Comparison of ENCODE assay signal across 13 cellular contexts in the genomic region with DNA sequence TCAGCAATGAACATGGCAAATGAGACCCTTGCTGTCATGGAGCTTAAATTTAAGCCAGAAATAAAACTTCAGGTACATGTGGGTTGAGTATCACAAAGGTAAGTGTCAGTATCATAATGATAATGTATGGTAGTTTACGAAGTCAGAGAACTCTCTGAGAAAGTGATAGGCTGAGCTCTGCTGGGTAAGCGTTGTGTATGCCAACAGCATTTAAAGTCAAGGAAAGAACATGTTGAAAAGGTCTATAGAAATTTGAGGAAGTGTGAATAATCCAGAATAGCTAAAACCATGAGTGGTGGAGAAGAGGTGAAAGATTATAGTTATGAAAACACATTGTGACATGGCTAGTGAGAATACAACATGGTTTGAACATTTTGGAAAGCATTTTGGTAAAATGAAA. TPM values are rescaled to one million over a fixed set of nuclear protein-coding genes. Genes with fewer than 3 reads are reported as not detected.
DNase-seq lines count a peak whose midpoint lies in the region; ATAC-seq lines count a peak whose summit lies in the region.
"Had no signal": no experiment of that assay in that cellular context is flagged by ENCODE, and none has a peak within 500 bp of the region (broad histone marks: within the 10 kb centered on the region; RNA-seq: fewer than 3 reads in every experiment).

No MANE protein-coding gene starts in this region.

- H3K9me3 Mint-ChIP-seq in activated CD4-positive, alpha-beta T cell treated with anti-CD3 and anti-CD28 coated beads, Interleukin-2, amount 10 ng/mL, durations not matched to agents 24 days and 14 days = no peaks in the 10 kb centered on the region
- no peaks in the 10 kb centered on the region for H3K9me3 Mint-ChIP-seq in activated CD4-positive, alpha-beta T cell treated with anti-CD3 and anti-CD28 coated beads, Interleukin-2, amount 10 ng/mL, durations not matched to agents 7 days and 5 days
- H3K9me3 Mint-ChIP-seq in stimulated activated effector memory CD8-positive, alpha-beta T cell treated with anti-CD3 and anti-CD28 coated beads, Interleukin-12 subunit alpha, Interleukin-12 subunit beta, amount 100 ng/mL, for 72 hours = no peaks in the 10 kb centered on the region

- H3K4me3 Mint-ChIP-seq in activated CD4-positive, alpha-beta T cell treated with anti-CD3 and anti-CD28 coated beads, Interleukin-2, amount 10 ng/mL, durations not matched to agents 24 days and 14 days = peak overlapping the region; percentile 19
- H3K4me3 Mint-ChIP-seq in activated CD4-positive, alpha-beta T cell treated with anti-CD3 and anti-CD28 coated beads, Interleukin-2, amount 10 ng/mL, durations not matched to agents 7 days and 5 days = no peak overlapping the region
- H3K4me3 Mint-ChIP-seq in stimulated activated effector memory CD8-positive, alpha-beta T cell treated with anti-CD3 and anti-CD28 coated beads, Interleukin-12 subunit alpha, Interleukin-12 subunit beta, amount 100 ng/mL, for 72 hours = peak overlapping the region; percentile 12

- intact Hi-C loops in activated CD4-positive, alpha-beta T cell treated with anti-CD3 and anti-CD28 coated beads, Interleukin-2, amount 10 ng/mL, durations not matched to agents 24 days and 14 days (cut with micrococcal nuclease) = loop anchor here (5.0 kb wide), 1 partner anchor 182 kb away; no protein-coding TSS in a partner anchor

- no peaks in the 10 kb centered on the region for H3K27me3 Mint-ChIP-seq in activated CD4-positive, alpha-beta T cell treated with anti-CD3 and anti-CD28 coated beads, Interleukin-2, amount 10 ng/mL, durations not matched to agents 24 days and 14 days
- H3K27me3 Mint-ChIP-seq in activated CD4-positive, alpha-beta T cell treated with anti-CD3 and anti-CD28 coated beads, Interleukin-2, amount 10 ng/mL, durations not matched to agents 7 days and 5 days = no peaks in the 10 kb centered on the region

- no peak for DNase-seq in activated CD4-positive, alpha-beta T cell treated with anti-CD3 and anti-CD28 coated beads, Interleukin-2, amount 10 ng/mL, durations not matched to agents 24 days and 14 days
- DNase-seq in activated CD4-positive, alpha-beta T cell treated with anti-CD3 and anti-CD28 coated beads, Interleukin-2, amount 10 ng/mL, durations not matched to agents 7 days and 5 days = no peak
- peak; percentile 26 for DNase-seq in SKM-1 (lab: John Stamatoyannopoulos, UW; ENCODE audit: unreplicated experiment)
- DNase-seq in stimulated activated effector memory CD8-positive, alpha-beta T cell treated with anti-CD3 and anti-CD28 coated beads, Interleukin-12 subunit alpha, Interleukin-12 subunit beta, amount 100 ng/mL, for 72 hours (ENCODE audit: low spot score in 2 of 2) = no peak
- no peak for DNase-seq in HT-29 (ENCODE audit: low spot score)
- no peak for DNase-seq in AG08395 (ENCODE audit: low spot score)
- DNase-seq: anterior cingulate cortex, H7, mesenchymal stem cell, NCI-H1048, psoas muscle had no signal

- POLR2A ChIA-PET in activated CD4-positive, alpha-beta T cell treated with anti-CD3 and anti-CD28 coated beads, Interleukin-2, amount 10 ng/mL, durations not matched to agents 7 days and 5 days (lab: Charles Lee) = interaction anchor here (2.0 kb wide), 1 partner anchor 18 kb away, joined by 6 read pairs; a partner anchor contains a TSS

- H3K27ac Mint-ChIP-seq in activated CD4-positive, alpha-beta T cell treated with anti-CD3 and anti-CD28 coated beads, Interleukin-2, amount 10 ng/mL, durations not matched to agents 24 days and 14 days = no peak overlapping the region
- no peak overlapping the region for H3K27ac Mint-ChIP-seq in activated CD4-positive, alpha-beta T cell treated with anti-CD3 and anti-CD28 coated beads, Interleukin-2, amount 10 ng/mL, durations not matched to agents 7 days and 5 days
- peak overlapping the region; percentile 13 for H3K27ac Mint-ChIP-seq in stimulated activated effector memory CD8-positive, alpha-beta T cell treated with anti-CD3 and anti-CD28 coated beads, Interleukin-12 subunit alpha, Interleukin-12 subunit beta, amount 100 ng/mL, for 72 hours

- H3K36me3 Mint-ChIP-seq in activated CD4-positive, alpha-beta T cell treated with anti-CD3 and anti-CD28 coated beads, Interleukin-2, amount 10 ng/mL, durations not matched to agents 24 days and 14 days (ENCODE audit: low read depth) = no peaks in the 10 kb centered on the region
- H3K36me3 Mint-ChIP-seq in activated CD4-positive, alpha-beta T cell treated with anti-CD3 and anti-CD28 coated beads, Interleukin-2, amount 10 ng/mL, durations not matched to agents 7 days and 5 days (ENCODE audit: low read depth) = no peaks in the 10 kb centered on the region
- H3K36me3 Mint-ChIP-seq in stimulated activated effector memory CD8-positive, alpha-beta T cell treated with anti-CD3 and anti-CD28 coated beads, Interleukin-12 subunit alpha, Interleukin-12 subunit beta, amount 100 ng/mL, for 72 hours = peaks cover 10% of the 10 kb centered on the region

- H3K4me1 Mint-ChIP-seq in activated CD4-positive, alpha-beta T cell treated with anti-CD3 and anti-CD28 coated beads, Interleukin-2, amount 10 ng/mL, durations not matched to agents 24 days and 14 days = peaks cover 34% of the 10 kb centered on the region
- peaks cover 56% of the 10 kb centered on the region for H3K4me1 Mint-ChIP-seq in activated CD4-positive, alpha-beta T cell treated with anti-CD3 and anti-CD28 coated beads, Interleukin-2, amount 10 ng/mL, durations not matched to agents 7 days and 5 days
- peaks cover 38% of the 10 kb centered on the region for H3K4me1 Mint-ChIP-seq in stimulated activated effector memory CD8-positive, alpha-beta T cell treated with anti-CD3 and anti-CD28 coated beads, Interleukin-12 subunit alpha, Interleukin-12 subunit beta, amount 100 ng/mL, for 72 hours

- CTCF ChIA-PET in activated CD4-positive, alpha-beta T cell treated with anti-CD3 and anti-CD28 coated beads, Interleukin-2, amount 10 ng/mL, durations not matched to agents 7 days and 5 days (lab: Charles Lee) = interaction anchor here (1.9 to 2.4 kb wide), 2 partner anchors 9 to 17 kb away, joined by 7 to 11 read pairs; a partner anchor contains a TSS

- ATAC-seq in HG03060 (IDR thresholded peaks at IDR 0.05; ENCODE audit: low read depth, unreplicated experiment) = peak; percentile 18
- ATAC-seq in stimulated activated effector memory CD8-positive, alpha-beta T cell treated with anti-CD3 and anti-CD28 coated beads, Interleukin-12 subunit alpha, Interleukin-12 subunit beta, amount 100 ng/mL, for 72 hours = no peak
- no peak for ATAC-seq in HG03354 (IDR thresholded peaks at IDR 0.05; ENCODE audit: poor library complexity, severe bottlenecking, unreplicated experiment)
- ATAC-seq: psoas muscle had no signal

RNA-seq across cellular contexts. Expression of a gene that starts 17.4 kb away (rescaled TPM):
- 67.1 and 71.8 TPM in 2 replicates for total RNA-seq in activated CD4-positive, alpha-beta T cell treated with anti-CD3 and anti-CD28 coated beads, Interleukin-2, amount 10 ng/mL, durations not matched to agents 24 days and 14 days
- 100 to 1,000 TPM; 230 to 272 TPM for total RNA-seq in activated CD4-positive, alpha-beta T cell treated with anti-CD3 and anti-CD28 coated beads, Interleukin-2, amount 10 ng/mL, durations not matched to agents 7 days and 5 days
- 91.1 and 93.5 TPM in 2 replicates for total RNA-seq in HT-29 (2014; rRNA removed; shearing (Covaris generic))
